In the genomic region with DNA sequence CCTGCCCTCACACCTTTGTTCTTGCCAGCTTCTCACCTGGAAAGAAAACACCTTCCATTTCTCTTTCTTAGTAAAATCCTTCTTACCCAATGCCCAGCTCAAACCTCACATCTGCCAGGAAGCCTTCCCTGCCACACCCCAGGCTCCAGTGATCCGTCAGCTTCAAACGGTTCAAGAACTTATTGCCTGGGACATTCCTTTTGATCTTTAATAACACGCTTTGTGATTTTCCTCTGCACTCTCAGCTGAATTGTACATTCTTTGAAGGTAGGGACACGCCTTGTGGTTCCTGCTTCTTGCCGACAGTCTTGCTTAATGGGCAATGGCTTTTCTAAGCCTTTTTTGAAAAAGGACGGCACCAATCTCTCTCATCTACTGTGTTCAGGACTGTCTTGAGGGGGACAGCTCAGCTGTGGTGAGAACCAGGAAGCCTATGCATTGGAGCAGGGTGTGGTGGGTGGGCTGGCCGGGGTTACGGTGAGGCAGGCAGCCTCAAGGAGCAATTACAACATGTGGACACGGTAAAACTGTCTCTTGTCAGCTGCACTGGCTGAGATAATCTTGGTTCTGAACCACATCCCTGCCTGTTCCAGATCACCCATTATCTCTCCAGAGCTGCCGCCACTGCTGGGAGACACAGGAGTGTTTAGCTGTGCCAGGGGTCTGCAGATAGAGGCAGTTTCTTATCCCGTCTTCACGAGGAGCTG, we compare ENCODE assay signal across 19 cellular contexts. TPM values are rescaled to one million over a fixed set of nuclear protein-coding genes. Genes with fewer than 3 reads are reported as not detected.
DNase-seq lines count a peak whose midpoint lies in the region; ATAC-seq and TF ChIP-seq lines count a peak whose summit lies in the region.
"Had no signal": no experiment of that assay in that cellular context is flagged by ENCODE, and none has a peak within 500 bp of the region (broad histone marks: within the 10 kb centered on the region; RNA-seq: fewer than 3 reads in every experiment).

No MANE protein-coding gene starts in this region.

- no peaks in the 10 kb centered on the region for H4K20me1 ChIP-seq in HCT116 (ENCODE audit: insufficient read depth)

- H3K4me3 Mint-ChIP-seq in T-cell, result peak overlapping the region in 2 of 3 donors; percentile 1 to 68
- no peak overlapping the region for H3K4me3 Mint-ChIP-seq in activated T-cell treated with anti-CD3 and anti-CD28 coated beads, Interleukin-2, amount 50 U/mL, for 24 hours

- CTCF ChIA-PET in HCT116 (lab: Charles Lee) (no interaction called here), T-cell (lab: Charles Lee) (no interaction called here)

- H3K4me2 ChIP-seq in HCT116 (ENCODE audit: low read length), result peak overlapping the region; percentile 25

- H3K4me3 ChIP-seq in HCT116 (replicated peaks in 1 of 2; ENCODE audit: low read depth in 1 of 2, low read length in 2 of 2), result no peak overlapping the region
- H3K4me3 ChIP-seq: cardiac muscle cell, HAP-1, heart right ventricle, skin epidermis had no signal

- H3K36me3 ChIP-seq in HCT116 (ENCODE audit: control insufficient read depth in 1 of 2, insufficient read depth in 2 of 2, low read length in 2 of 2), result no peaks in the 10 kb centered on the region
- H3K36me3 ChIP-seq: cardiac muscle cell, HAP-1, heart right ventricle had no signal

- no TSS peak for BruUV-seq in HCT116 (replicated peaks; lab: Mats Ljungman, UMichigan)

- H3K79me2 ChIP-seq in HCT116 (ENCODE audit: insufficient read depth, low read length), result no peaks in the 10 kb centered on the region

- H3K9me3 Mint-ChIP-seq in T-cell, result no peaks in the 10 kb centered on the region
- H3K9me3 Mint-ChIP-seq in activated T-cell treated with anti-CD3 and anti-CD28 coated beads, Interleukin-2, amount 50 U/mL, for 24 hours, result no peaks in the 10 kb centered on the region

- no peaks in the 10 kb centered on the region for H3K36me3 Mint-ChIP-seq in T-cell
- H3K36me3 Mint-ChIP-seq in activated T-cell treated with anti-CD3 and anti-CD28 coated beads, Interleukin-2, amount 50 U/mL, for 24 hours (ENCODE audit: low read depth), result no peaks in the 10 kb centered on the region

- H3K4me1 ChIP-seq in HCT116 (ENCODE audit: control insufficient read depth in 1 of 2, insufficient read depth in 2 of 2, low read length in 2 of 2), result peaks cover 5 to 12% of the 10 kb centered on the region in 2 experiments; a peak in 3 of 4 replicates
- H3K4me1 ChIP-seq: HAP-1 had no signal

- peaks cover 20 to 28% of the 10 kb centered on the region in 2 donors for H3K27me3 Mint-ChIP-seq in T-cell
- peaks cover 51% of the 10 kb centered on the region for H3K27me3 Mint-ChIP-seq in activated T-cell treated with anti-CD3 and anti-CD28 coated beads, Interleukin-2, amount 50 U/mL, for 24 hours

- H3K4me1 Mint-ChIP-seq in T-cell, result peaks cover 13 to 16% (median 15%) of the 10 kb centered on the region in 3 donors
- H3K4me1 Mint-ChIP-seq in activated T-cell treated with anti-CD3 and anti-CD28 coated beads, Interleukin-2, amount 50 U/mL, for 24 hours (ENCODE audit: low read depth), result peaks cover 13% of the 10 kb centered on the region

- RAD21 ChIA-PET in HCT116 (lab: Charles Lee; ENCODE audit: low non-redundant PET in 1 of 2, low total read pairs in 2 of 2, uncharacterized antibody in 2 of 2, unreplicated experiment in 2 of 2), result no interaction called here

- ATAC-seq in HCT116, result peak; percentile 67
- ATAC-seq in T-cell (replicated peaks in 1 of 4), result peak in 1 of 4 experiments; percentile 23
- ATAC-seq in esophagus mucosa, result peak; percentile 77
- ATAC-seq: heart right ventricle had no signal

- peak overlapping the region in 1 of 2 donors; percentile 19 for H3K27ac Mint-ChIP-seq in T-cell
- no peak overlapping the region for H3K27ac Mint-ChIP-seq in activated T-cell treated with anti-CD3 and anti-CD28 coated beads, Interleukin-2, amount 50 U/mL, for 24 hours

- H3K9me3 ChIP-seq in HCT116 (ENCODE audit: control insufficient read depth in 1 of 2, insufficient read depth in 1 of 2, low read depth in 1 of 2, low read length in 2 of 2), result no peaks in the 10 kb centered on the region
- H3K9me3 ChIP-seq: HAP-1, heart right ventricle had no signal

- H3K27ac ChIP-seq in HCT116 (ENCODE audit: low read depth, low read length), result no peak overlapping the region
- H3K27ac ChIP-seq: cardiac muscle cell, heart right ventricle, skin epidermis had no signal

- POLR2A ChIA-PET in HCT116 (lab: Charles Lee), result no interaction called here
- POLR2A ChIA-PET in T-cell (lab: Charles Lee), result no interaction called here

- peak; percentile 1 for DNase-seq in HCT116 (ENCODE audit: low read depth, low spot score)
- peak in 1 of 34 experiments; percentile 8 for DNase-seq in T-cell
- peak; percentile 92 for DNase-seq in renal cortical epithelial cell (ENCODE audit: low read depth)
- no peak for DNase-seq in ureter (ENCODE audit: low spot score)
- DNase-seq in ACHN, result no peak
- no peak for DNase-seq in activated T-cell treated with anti-CD3 and anti-CD28 coated beads, Interleukin-2, amount 50 U/mL, for 24 hours
- DNase-seq: activated CD4-positive, alpha-beta T cell treated with anti-CD3 and anti-CD28 coated beads, Interleukin-2, amount 50 U/mL, for 4 hours; activated T-cell treated with anti-CD3 and anti-CD28 coated beads, Interleukin-2, amount 50 U/mL, for 1 hour; DND-41; heart right ventricle; NCI-H1105 treated with DMSO at 0.1 percent for 48 hours; NCI-H2171; NCI-H69; stimulated activated CD4-positive, alpha-beta T cell treated with anti-CD3 and anti-CD28 coated beads, Interleukin-4, amount 100 ng/mL, for 4 hours; stimulated activated CD8-positive, alpha-beta memory T cell treated with anti-CD3 and anti-CD28 coated beads, Interleukin-4, amount 100 ng/mL, for 48 hours had no signal

- no peak overlapping the region for H3K9ac ChIP-seq in HCT116 (ENCODE audit: low read length)

- H3K27me3 ChIP-seq in HCT116 (ENCODE audit: insufficient read depth, low read length), result peaks cover 11% of the 10 kb centered on the region; the same call in 1 of the 2 replicates

- no peak for TF ChIP-seq POLR2A in HCT116 (IDR thresholded peaks at IDR 0.05; ENCODE audit: borderline replicate concordance, extremely low read depth, insufficient read depth, insufficient read length)

- peak overlapping the region; percentile 50 for H2AFZ ChIP-seq in HCT116 (ENCODE audit: low read depth, low read length, poor library complexity, severe bottlenecking)

- H3K9me2 ChIP-seq in HCT116 (ENCODE audit: insufficient read depth), result no peaks in the 10 kb centered on the region

- intact Hi-C loops in HCT116 (cut with micrococcal nuclease), result no loop called here

- in situ Hi-C loops in ACHN (cut with HindIII; ENCODE audit: low pct_ligation_motif_present, low pct_unique_long_range_greater_than_20kb, low sequenced_read_pairs), result no loop called here

- TF ChIP-seq RAD21 in HCT116 (IDR thresholded peaks at IDR 0.05; ENCODE audit: low read depth), result no peak

- no peak for TF ChIP-seq CTCF in HCT116 (IDR thresholded peaks at IDR 0.05 in 2 of 3, conservative IDR thresholded peaks at IDR 0.05 in 1 of 3; ENCODE audit: borderline replicate concordance in 1 of 3, insufficient read depth in 1 of 3, low read depth in 2 of 3, low read length in 2 of 3)

TF ChIP-seq in HCT116, 20 proteins besides CTCF, POLR2A, EP300 and RAD21:
- TF ChIP-seq SRF (IDR thresholded peaks at IDR 0.05; ENCODE audit: low read depth), result no peak
- TF ChIP-seq EGR1 (IDR thresholded peaks at IDR 0.05; ENCODE audit: low read depth), result no peak
- no peak for TF ChIP-seq YY1 (IDR thresholded peaks at IDR 0.05; ENCODE audit: extremely low read depth, insufficient replicate concordance, low read depth, low read length)
- TF ChIP-seq FOSL1 (IDR thresholded peaks at IDR 0.05; ENCODE audit: low read depth), result no peak
- TF ChIP-seq POLR2AphosphoS5 (IDR thresholded peaks at IDR 0.05; ENCODE audit: low read depth, low read length), result no peak
- no peak for TF ChIP-seq SIN3A (IDR thresholded peaks at IDR 0.05; ENCODE audit: low read depth)
- TF ChIP-seq TCF7L2 (IDR thresholded peaks at IDR 0.05; ENCODE audit: borderline replicate concordance, extremely low read depth, insufficient read depth, insufficient read length), result peak; percentile 80
- no peak for TF ChIP-seq CEBPB (IDR thresholded peaks at IDR 0.05; ENCODE audit: low read depth)

RNA-seq across cellular contexts. Expression of gene GLCE, which starts 46.1 kb away (rescaled TPM):
- 22.2 TPM for total RNA-seq in HCT116 (2021; ENCODE audit: unreplicated experiment)
- 11.0 and 13.0 TPM in 2 replicates for polyA plus RNA-seq in HCT116 (2012)
- 1 to 10 TPM; 5.1 to 6.6 (median 5.5) TPM for total RNA-seq in T-cell
- total RNA-seq in esophagus mucosa, result 16.0 TPM
- total RNA-seq in renal cortical epithelial cell, result 15.9 and 23.8 TPM in 2 replicates
- 15.5 TPM for total RNA-seq in ureter

Comparison
In these comparisons a context has a peak if more than half of its experiments do, and no peak if none do; other contexts are left out.
1. DNase-seq: peak in HCT116 (single experiment) and renal cortical epithelial cell (single experiment); none in ureter (single experiment), ACHN (single experiment) and activated T-cell treated with anti-CD3 and anti-CD28 coated beads, Interleukin-2, amount 50 U/mL, for 24 hours (single experiment).